11 cellular contexts compared by ENCODE assay signal in genomic region chr9:124016152-124017063, GRCh38. TPM values are rescaled to one million over a fixed set of nuclear protein-coding genes. Genes with fewer than 3 reads are reported as not detected.
A peak's percentile ranks its signal among the peaks of the same experiment; 100 is the strongest.
DNase-seq lines count a peak whose midpoint lies in the region; ATAC-seq, FAIRE-seq and TF ChIP-seq lines count a peak whose summit lies in the region.
"Had no signal": no experiment of that assay in that cellular context is flagged by ENCODE, and none has a peak within 500 bp of the region (broad histone marks: within the 10 kb centered on the region; RNA-seq: fewer than 3 reads in every experiment).

No MANE protein-coding gene starts in this region.

- FAIRE-seq in GM12878 (lab: Jason Lieb, UNC), result no peak

- peaks cover 0 to 59% of the 10 kb centered on the region in 2 experiments; a peak in 2 of 4 replicates for H3K27me3 ChIP-seq in GM12878 (replicated peaks in 1 of 2; ENCODE audit: control insufficient read depth in 2 of 2, insufficient read depth in 2 of 2, low read length in 1 of 2)
- H3K27me3 ChIP-seq: MG63 had no signal

- BruUV-seq in Calu3 (replicated peaks; lab: Mats Ljungman, UMichigan) (no TSS peak), GM12878 (replicated peaks; lab: Mats Ljungman, UMichigan) (no TSS peak)

- intact Hi-C loops in Calu3 (cut with micrococcal nuclease; ENCODE audit: unreplicated experiment) (no loop called here), GM12878 (cut with micrococcal nuclease; ENCODE audit: unreplicated experiment) (no loop called here)

- H3K4me3 Mint-ChIP-seq in Calu3 (ENCODE audit: low read depth, unreplicated experiment) (peak overlapping the region; percentile 8), HFFc6 (no peak overlapping the region), neural crest cell (peak overlapping the region; percentile 41)

- H3K4me1 Mint-ChIP-seq in Calu3 (ENCODE audit: low read depth, unreplicated experiment), result peaks cover 21% of the 10 kb centered on the region
- H3K4me1 Mint-ChIP-seq in HFFc6 (ENCODE audit: low read depth), result no peaks in the 10 kb centered on the region
- H3K4me1 Mint-ChIP-seq in neural crest cell, result peaks cover 13% of the 10 kb centered on the region

- H3K9me3 Mint-ChIP-seq in Calu3 (ENCODE audit: low read depth, unreplicated experiment), result no peaks in the 10 kb centered on the region
- peaks cover 9% of the 10 kb centered on the region; the same call in 1 of the 2 replicates for H3K9me3 Mint-ChIP-seq in HFFc6
- no peaks in the 10 kb centered on the region for H3K9me3 Mint-ChIP-seq in neural crest cell

- H4K20me1 ChIP-seq in GM12878 (ENCODE audit: control insufficient read depth, insufficient read depth), result peaks cover 4% of the 10 kb centered on the region; the same call in 1 of the 2 replicates

- H3K27ac ChIP-seq in GM12878 (ENCODE audit: control insufficient read depth, insufficient read depth), result no peak overlapping the region
- H3K27ac ChIP-seq: SJCRH30 had no signal

- H3K36me3 Mint-ChIP-seq in Calu3 (ENCODE audit: insufficient read depth, unreplicated experiment), result no peaks in the 10 kb centered on the region
- no peaks in the 10 kb centered on the region; the same call in 1 of the 2 replicates for H3K36me3 Mint-ChIP-seq in HFFc6 (ENCODE audit: low read depth)
- no peaks in the 10 kb centered on the region for H3K36me3 Mint-ChIP-seq in neural crest cell (ENCODE audit: low read depth)

- peaks cover 7% of the 10 kb centered on the region for H3K4me1 ChIP-seq in GM12878 (ENCODE audit: control insufficient read depth, insufficient read depth, low read length)
- H3K4me1 ChIP-seq: SJCRH30 had no signal

- 56% methylated on average over 46 of the region's 47 CpGs for WGBS in GM12878 (ENCODE audit: insufficient coverage, insufficient replicate concordance, low lambda C conversion rate, missing lambda C conversion rate)

- POLR2A ChIA-PET in GM12878 (lab: Charles Lee), result interaction anchor here (1.0 kb wide), 1 partner anchor 10 kb away, joined by 3 read pairs; no protein-coding TSS in a partner anchor

- H3K27me3 Mint-ChIP-seq in Calu3 (ENCODE audit: unreplicated experiment) (peaks cover 85% of the 10 kb centered on the region), HFFc6 (ENCODE audit: insufficient read depth) (peaks cover 72% of the 10 kb centered on the region), neural crest cell (ENCODE audit: low read depth) (peaks cover 92% of the 10 kb centered on the region)

- no peak for ATAC-seq in GM12878

- no peak for TF ChIP-seq POLR2A in GM12878 (IDR thresholded peaks at IDR 0.05; ENCODE audit: low read depth, low read length)

- in situ Hi-C loops in GM12878 (cut with MboI), result no loop called here

- TF ChIP-seq CTCF in Calu3 (IDR thresholded peaks at IDR 0.05; ENCODE audit: unreplicated experiment) (no peak), HFFc6 (IDR thresholded peaks at IDR 0.05) (peak; percentile 7; the same call in 1 of the 2 replicates), GM12878 (IDR thresholded peaks at IDR 0.05 in 2 of 3, conservative IDR thresholded peaks at IDR 0.05 in 1 of 3; ENCODE audit: control insufficient read depth in 2 of 3, extremely low read depth in 1 of 3, insufficient read depth in 1 of 3, low read depth in 3 of 3, low read length in 3 of 3) (no peak), neural crest cell (conservative IDR thresholded peaks at IDR 0.05) (no peak)

- H3K9ac ChIP-seq in GM12878 (ENCODE audit: control insufficient read depth, insufficient read depth, low read length), result no peak overlapping the region

- no peak for TF ChIP-seq RAD21 in GM12878 (IDR thresholded peaks at IDR 0.05; ENCODE audit: insufficient read depth, low read depth, low read length)

- CTCF ChIA-PET in Calu3 (lab: Charles Lee), result no interaction called here
- CTCF ChIA-PET in GM12878 (lab: Yijun Ruan, JAX), result no interaction called here

- no peaks in the 10 kb centered on the region; the same call in 1 of the 2 replicates for H3K79me2 ChIP-seq in GM12878 (ENCODE audit: control insufficient read depth, insufficient read depth, low read length)

- DNase-seq in Calu3 (no peak), HFFc6 (no peak), GM12878 (ENCODE audit: low read depth, low spot score) (no peak), neural crest cell (ENCODE audit: low read depth, low spot score) (no peak), NCI-H69 (lab: John Stamatoyannopoulos, UW) (no peak), NCI-H1436 treated with DMSO at 0.1 percent for 48 hours (lab: John Stamatoyannopoulos, UW) (no peak)
- no peak for DNase-seq in stimulated activated CD4-positive, alpha-beta T cell treated with anti-CD3 and anti-CD28 coated beads, Interleukin-1b, Interleukin-23, amount 100 ng/mL, for 48 hours
- DNase-seq: MG63, NCI-H774, SJCRH30 had no signal

- RAD21 ChIA-PET in GM12878 (lab: Charles Lee; ENCODE audit: unreplicated experiment), result no interaction called here

- H3K4me3 ChIP-seq in GM12878, result 0 out of 2 replicates have a peak overlapping the region, but pooled peaks have one; percentile 9
- H3K4me3 ChIP-seq: MG63, SJCRH30 had no signal

- H3K36me3 ChIP-seq in GM12878 (ENCODE audit: control insufficient read depth in 2 of 2, insufficient read depth in 2 of 2, low read length in 1 of 2), result peaks cover 0 to 1% of the 10 kb centered on the region in 2 experiments; a peak in 2 of 4 replicates
- H3K36me3 ChIP-seq: MG63, SJCRH30 had no signal

- no peak overlapping the region for H3K27ac Mint-ChIP-seq in Calu3 (ENCODE audit: unreplicated experiment)
- no peak overlapping the region for H3K27ac Mint-ChIP-seq in HFFc6
- H3K27ac Mint-ChIP-seq in neural crest cell (ENCODE audit: unreplicated experiment), result no peak overlapping the region

- H3K9me3 ChIP-seq in GM12878 (replicated peaks; ENCODE audit: control insufficient read depth, insufficient read depth, low read length), result no peaks in the 10 kb centered on the region; the same call in 2 of the 3 replicates
- H3K9me3 ChIP-seq: MG63, SJCRH30 had no signal

- no peak overlapping the region for H2AFZ ChIP-seq in GM12878 (ENCODE audit: control insufficient read depth, low read depth, low read length)

- no peak overlapping the region for H3K4me2 ChIP-seq in GM12878 (ENCODE audit: control insufficient read depth, insufficient read depth)

- SMC1A ChIA-PET in GM12878 (lab: Charles Lee; ENCODE audit: uncharacterized antibody, unreplicated experiment), result no interaction called here

- no peak for TF ChIP-seq EP300 in GM12878 (IDR thresholded peaks at IDR 0.05; ENCODE audit: borderline replicate concordance in 1 of 2, control insufficient read depth in 1 of 2, low read depth in 2 of 2, low read length in 2 of 2)

TF ChIP-seq in GM12878, 131 proteins besides CTCF, POLR2A, EP300 and RAD21:
- TF ChIP-seq ZSCAN29 (IDR thresholded peaks at IDR 0.05), result no peak
- no peak for TF ChIP-seq STAT1 (conservative IDR thresholded peaks at IDR 0.05)
- TF ChIP-seq EZH2 (IDR thresholded peaks at IDR 0.05; ENCODE audit: borderline replicate concordance, control insufficient read depth, low read depth, low read length), result peak; percentile 97
- peak; percentile 96 for TF ChIP-seq MLLT1 (IDR thresholded peaks at IDR 0.05)
- TF ChIP-seq ZBTB33 (IDR thresholded peaks at IDR 0.05), result 0 out of 2 replicates have a peak, but pooled peaks have one; percentile 51
- peak; percentile 48 for TF ChIP-seq SUZ12 (IDR thresholded peaks at IDR 0.05; ENCODE audit: unreplicated experiment)

RNA-seq across cellular contexts. Expression of gene LHX2, which starts 4.8 kb away (rescaled TPM):
- total RNA-seq in Calu3 (2022) (not detected in 2 replicates), GM12878 (2014; rRNA removed) (6.0 and 8.0 TPM in 2 replicates), GM12878 (2014; rRNA removed; fragmentation: Illumina TruSeq; extraction: Trizol) (3.3 TPM in 2 replicates), GM12878 (2021) (9.0 and 10.3 TPM in 2 replicates), neural crest cell (0.19 TPM in 1 of 2 replicates, not detected in the other)
- total RNA-seq in HFFc6 (2021; fragmentation: NEBNext Ultra II Directional; extraction: Animal tissue kit (Norgen Biotek cat#: 25700)), result not detected
- total RNA-seq in GM12878 (2013; cell fraction: nucleolus; rRNA removed), result 34.7 and 38.5 TPM in 2 replicates
- 1.1 TPM for polyA plus RNA-seq in GM12878 (2011; ENCODE audit: low read depth)
- polyA plus RNA-seq in GM12878 (2011; rRNA removed) (46.5 and 69.8 TPM in 2 replicates), GM12878 (2014; fragmentation: Illumina TruSeq; extraction: Trizol) (3.6 and 6.0 TPM in 2 replicates), GM12878 (2014; fragmentation: Nextera tagmentation; extraction: Ambion mirVana) (1 to 10 TPM in 1 of 2 experiments, under 1 TPM in 1; 0.82 to 2.6 TPM), GM12878 (2014; rRNA removed) (7.6 and 14.2 TPM in 2 replicates), GM12878 (2016; fragmentation: Nextera tagmentation; extraction: Ambion mirVana) (1 to 10 TPM; 2.6 to 4.6 TPM)
- polyA plus RNA-seq in GM12878 (2011; cell fraction: cytosol; rRNA removed), result 109 and 126 TPM in 2 replicates
- polyA plus RNA-seq in GM12878 (2011; cell fraction: nucleus; rRNA removed), result 225 and 243 TPM in 2 replicates
- 1.7 and 4.5 TPM in 2 replicates for polyA plus RNA-seq in GM12878 (2012)
- 38.6 and 76.6 TPM in 2 replicates for polyA minus RNA-seq in GM12878 (2011; rRNA and poly(A)+ RNA removed)
- 49.9 and 53.2 TPM in 2 replicates for polyA minus RNA-seq in GM12878 (2011; cell fraction: cytosol; rRNA and poly(A)+ RNA removed)
- polyA minus RNA-seq in GM12878 (2011; cell fraction: nucleus; rRNA and poly(A)+ RNA removed), result 34.7 and 46.5 TPM in 2 replicates
- polyA plus RNA-seq: esophagus had no signal
